ENCODE assay signal across 2 cellular contexts in the genomic region with DNA sequence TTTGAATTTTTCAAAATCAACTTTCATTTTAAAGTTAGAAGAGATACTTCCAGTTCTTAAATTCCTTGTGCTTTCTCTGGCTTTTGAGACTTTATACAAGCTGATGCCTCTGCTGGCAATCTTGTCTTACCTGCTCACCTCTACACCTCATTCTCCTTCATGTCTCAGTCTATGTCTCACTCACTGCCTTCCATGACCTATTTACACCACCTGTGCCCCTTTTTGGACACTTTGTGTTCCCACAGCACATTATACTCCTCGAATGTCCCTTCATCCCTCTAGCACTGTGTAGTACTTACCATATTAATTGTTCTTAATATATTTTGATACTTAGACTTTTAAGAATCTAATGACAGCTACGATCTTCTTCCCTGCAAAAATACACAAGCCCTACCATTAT.
TF ChIP-seq lines count a peak whose summit lies in the region.

No MANE protein-coding gene starts in this region.

TF ChIP-seq in HepG2, 621 proteins besides CTCF, POLR2A, EP300 and RAD21:
- TF ChIP-seq ZNF891 (CRISPR knock-in tag; IDR thresholded peaks at IDR 0.05) (no peak), HOXD1 (CRISPR knock-in tag; IDR thresholded peaks at IDR 0.05) (no peak), ZNF619 (CRISPR knock-in tag; IDR thresholded peaks at IDR 0.05) (no peak), ELF1 (CRISPR knock-in tag; IDR thresholded peaks at IDR 0.05) (no peak), PHF21A (CRISPR knock-in tag; IDR thresholded peaks at IDR 0.05) (no peak), HOXA7 (CRISPR knock-in tag; IDR thresholded peaks at IDR 0.05) (no peak), ZNF329 (CRISPR knock-in tag; IDR thresholded peaks at IDR 0.05; ENCODE audit: low read depth) (no peak), PHB2 (IDR thresholded peaks at IDR 0.05; ENCODE audit: partially characterized antibody) (no peak), ISL2 (CRISPR knock-in tag; IDR thresholded peaks at IDR 0.05) (no peak), ZNF501 (CRISPR knock-in tag; IDR thresholded peaks at IDR 0.05) (no peak), SMAD1 (CRISPR knock-in tag; IDR thresholded peaks at IDR 0.05; ENCODE audit: borderline replicate concordance, low read depth) (no peak), POLR2G (IDR thresholded peaks at IDR 0.05; ENCODE audit: low read depth, low read length) (no peak), GLI4 (CRISPR knock-in tag; IDR thresholded peaks at IDR 0.05; ENCODE audit: borderline replicate concordance) (no peak), ZSCAN9 (CRISPR knock-in tag; IDR thresholded peaks at IDR 0.05; ENCODE audit: borderline replicate concordance) (no peak), ZFP36L1 (CRISPR knock-in tag; IDR thresholded peaks at IDR 0.05) (no peak), ZNF607 (CRISPR knock-in tag; IDR thresholded peaks at IDR 0.05; ENCODE audit: borderline replicate concordance) (no peak), ATF1 (CRISPR knock-in tag; IDR thresholded peaks at IDR 0.05) (no peak), NFE2L2 (IDR thresholded peaks at IDR 0.05; ENCODE audit: low read length) (no peak)
- TF ChIP-seq, protein P1, sequence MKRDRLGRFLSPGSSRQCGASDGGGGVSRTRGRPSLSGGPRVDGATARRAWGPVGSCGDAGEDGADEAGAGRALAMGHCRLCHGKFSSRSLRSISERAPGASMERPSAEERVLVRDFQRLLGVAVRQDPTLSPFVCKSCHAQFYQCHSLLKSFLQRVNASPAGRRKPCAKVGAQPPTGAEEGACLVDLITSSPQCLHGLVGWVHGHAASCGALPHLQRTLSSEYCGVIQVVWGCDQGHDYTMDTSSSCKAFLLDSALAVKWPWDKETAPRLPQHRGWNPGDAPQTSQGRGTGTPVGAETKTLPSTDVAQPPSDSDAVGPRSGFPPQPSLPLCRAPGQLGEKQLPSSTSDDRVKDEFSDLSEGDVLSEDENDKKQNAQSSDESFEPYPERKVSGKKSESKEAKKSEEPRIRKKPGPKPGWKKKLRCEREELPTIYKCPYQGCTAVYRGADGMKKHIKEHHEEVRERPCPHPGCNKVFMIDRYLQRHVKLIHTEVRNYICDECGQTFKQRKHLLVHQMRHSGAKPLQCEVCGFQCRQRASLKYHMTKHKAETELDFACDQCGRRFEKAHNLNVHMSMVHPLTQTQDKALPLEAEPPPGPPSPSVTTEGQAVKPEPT (CRISPR knock-in tag; IDR thresholded peaks at IDR 0.05; ENCODE audit: low read depth), result no peak
- TF ChIP-seq, protein P2, sequence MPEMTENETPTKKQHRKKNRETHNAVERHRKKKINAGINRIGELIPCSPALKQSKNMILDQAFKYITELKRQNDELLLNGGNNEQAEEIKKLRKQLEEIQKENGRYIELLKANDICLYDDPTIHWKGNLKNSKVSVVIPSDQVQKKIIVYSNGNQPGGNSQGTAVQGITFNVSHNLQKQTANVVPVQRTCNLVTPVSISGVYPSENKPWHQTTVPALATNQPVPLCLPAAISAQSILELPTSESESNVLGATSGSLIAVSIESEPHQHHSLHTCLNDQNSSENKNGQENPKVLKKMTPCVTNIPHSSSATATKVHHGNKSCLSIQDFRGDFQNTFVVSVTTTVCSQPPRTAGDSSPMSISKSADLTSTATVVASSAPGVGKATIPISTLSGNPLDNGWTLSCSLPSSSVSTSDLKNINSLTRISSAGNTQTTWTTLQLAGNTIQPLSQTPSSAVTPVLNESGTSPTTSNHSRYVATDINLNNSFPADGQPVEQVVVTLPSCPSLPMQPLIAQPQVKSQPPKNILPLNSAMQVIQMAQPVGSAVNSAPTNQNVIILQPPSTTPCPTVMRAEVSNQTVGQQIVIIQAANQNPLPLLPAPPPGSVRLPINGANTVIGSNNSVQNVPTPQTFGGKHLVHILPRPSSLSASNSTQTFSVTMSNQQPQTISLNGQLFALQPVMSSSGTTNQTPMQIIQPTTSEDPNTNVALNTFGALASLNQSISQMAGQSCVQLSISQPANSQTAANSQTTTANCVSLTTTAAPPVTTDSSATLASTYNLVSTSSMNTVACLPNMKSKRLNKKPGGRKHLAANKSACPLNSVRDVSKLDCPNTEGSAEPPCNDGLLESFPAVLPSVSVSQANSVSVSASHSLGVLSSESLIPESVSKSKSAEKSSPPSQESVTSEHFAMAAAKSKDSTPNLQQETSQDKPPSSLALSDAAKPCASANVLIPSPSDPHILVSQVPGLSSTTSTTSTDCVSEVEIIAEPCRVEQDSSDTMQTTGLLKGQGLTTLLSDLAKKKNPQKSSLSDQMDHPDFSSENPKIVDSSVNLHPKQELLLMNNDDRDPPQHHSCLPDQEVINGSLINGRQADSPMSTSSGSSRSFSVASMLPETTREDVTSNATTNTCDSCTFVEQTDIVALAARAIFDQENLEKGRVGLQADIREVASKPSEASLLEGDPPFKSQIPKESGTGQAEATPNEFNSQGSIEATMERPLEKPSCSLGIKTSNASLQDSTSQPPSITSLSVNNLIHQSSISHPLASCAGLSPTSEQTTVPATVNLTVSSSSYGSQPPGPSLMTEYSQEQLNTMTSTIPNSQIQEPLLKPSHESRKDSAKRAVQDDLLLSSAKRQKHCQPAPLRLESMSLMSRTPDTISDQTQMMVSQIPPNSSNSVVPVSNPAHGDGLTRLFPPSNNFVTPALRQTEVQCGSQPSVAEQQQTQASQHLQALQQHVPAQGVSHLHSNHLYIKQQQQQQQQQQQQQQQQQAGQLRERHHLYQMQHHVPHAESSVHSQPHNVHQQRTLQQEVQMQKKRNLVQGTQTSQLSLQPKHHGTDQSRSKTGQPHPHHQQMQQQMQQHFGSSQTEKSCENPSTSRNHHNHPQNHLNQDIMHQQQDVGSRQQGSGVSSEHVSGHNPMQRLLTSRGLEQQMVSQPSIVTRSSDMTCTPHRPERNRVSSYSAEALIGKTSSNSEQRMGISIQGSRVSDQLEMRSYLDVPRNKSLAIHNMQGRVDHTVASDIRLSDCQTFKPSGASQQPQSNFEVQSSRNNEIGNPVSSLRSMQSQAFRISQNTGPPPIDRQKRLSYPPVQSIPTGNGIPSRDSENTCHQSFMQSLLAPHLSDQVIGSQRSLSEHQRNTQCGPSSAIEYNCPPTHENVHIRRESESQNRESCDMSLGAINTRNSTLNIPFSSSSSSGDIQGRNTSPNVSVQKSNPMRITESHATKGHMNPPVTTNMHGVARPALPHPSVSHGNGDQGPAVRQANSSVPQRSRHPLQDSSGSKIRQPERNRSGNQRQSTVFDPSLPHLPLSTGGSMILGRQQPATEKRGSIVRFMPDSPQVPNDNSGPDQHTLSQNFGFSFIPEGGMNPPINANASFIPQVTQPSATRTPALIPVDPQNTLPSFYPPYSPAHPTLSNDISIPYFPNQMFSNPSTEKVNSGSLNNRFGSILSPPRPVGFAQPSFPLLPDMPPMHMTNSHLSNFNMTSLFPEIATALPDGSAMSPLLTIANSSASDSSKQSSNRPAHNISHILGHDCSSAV (CRISPR knock-in tag; IDR thresholded peaks at IDR 0.05; ENCODE audit: borderline replicate concordance), result no peak

TF ChIP-seq in GM12878, 131 proteins besides CTCF, POLR2A, EP300 and RAD21:
- TF ChIP-seq NRF1 (conservative IDR thresholded peaks at IDR 0.05; ENCODE audit: low read depth, low read length), result no peak
- TF ChIP-seq ZZZ3 (IDR thresholded peaks at IDR 0.05; ENCODE audit: control insufficient read depth, insufficient read length, low read depth), result no peak
- no peak for TF ChIP-seq CBFB (IDR thresholded peaks at IDR 0.05; ENCODE audit: low read depth)
- TF ChIP-seq TAF1 (IDR thresholded peaks at IDR 0.05; ENCODE audit: borderline replicate concordance, low read depth, low read length), result no peak
- no peak for TF ChIP-seq STAT1 (conservative IDR thresholded peaks at IDR 0.05)
- TF ChIP-seq JUND (IDR thresholded peaks at IDR 0.05; ENCODE audit: low read depth, low read length), result no peak
- no peak for TF ChIP-seq FOXM1 (IDR thresholded peaks at IDR 0.05; ENCODE audit: low read depth, low read length)
- TF ChIP-seq NFIC (IDR thresholded peaks at IDR 0.05; ENCODE audit: low read depth, low read length), result no peak
- TF ChIP-seq, protein P3, sequence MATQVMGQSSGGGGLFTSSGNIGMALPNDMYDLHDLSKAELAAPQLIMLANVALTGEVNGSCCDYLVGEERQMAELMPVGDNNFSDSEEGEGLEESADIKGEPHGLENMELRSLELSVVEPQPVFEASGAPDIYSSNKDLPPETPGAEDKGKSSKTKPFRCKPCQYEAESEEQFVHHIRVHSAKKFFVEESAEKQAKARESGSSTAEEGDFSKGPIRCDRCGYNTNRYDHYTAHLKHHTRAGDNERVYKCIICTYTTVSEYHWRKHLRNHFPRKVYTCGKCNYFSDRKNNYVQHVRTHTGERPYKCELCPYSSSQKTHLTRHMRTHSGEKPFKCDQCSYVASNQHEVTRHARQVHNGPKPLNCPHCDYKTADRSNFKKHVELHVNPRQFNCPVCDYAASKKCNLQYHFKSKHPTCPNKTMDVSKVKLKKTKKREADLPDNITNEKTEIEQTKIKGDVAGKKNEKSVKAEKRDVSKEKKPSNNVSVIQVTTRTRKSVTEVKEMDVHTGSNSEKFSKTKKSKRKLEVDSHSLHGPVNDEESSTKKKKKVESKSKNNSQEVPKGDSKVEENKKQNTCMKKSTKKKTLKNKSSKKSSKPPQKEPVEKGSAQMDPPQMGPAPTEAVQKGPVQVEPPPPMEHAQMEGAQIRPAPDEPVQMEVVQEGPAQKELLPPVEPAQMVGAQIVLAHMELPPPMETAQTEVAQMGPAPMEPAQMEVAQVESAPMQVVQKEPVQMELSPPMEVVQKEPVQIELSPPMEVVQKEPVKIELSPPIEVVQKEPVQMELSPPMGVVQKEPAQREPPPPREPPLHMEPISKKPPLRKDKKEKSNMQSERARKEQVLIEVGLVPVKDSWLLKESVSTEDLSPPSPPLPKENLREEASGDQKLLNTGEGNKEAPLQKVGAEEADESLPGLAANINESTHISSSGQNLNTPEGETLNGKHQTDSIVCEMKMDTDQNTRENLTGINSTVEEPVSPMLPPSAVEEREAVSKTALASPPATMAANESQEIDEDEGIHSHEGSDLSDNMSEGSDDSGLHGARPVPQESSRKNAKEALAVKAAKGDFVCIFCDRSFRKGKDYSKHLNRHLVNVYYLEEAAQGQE (IDR thresholded peaks at IDR 0.05; ENCODE audit: low read depth, low read length), result no peak
- TF ChIP-seq, protein P4, sequence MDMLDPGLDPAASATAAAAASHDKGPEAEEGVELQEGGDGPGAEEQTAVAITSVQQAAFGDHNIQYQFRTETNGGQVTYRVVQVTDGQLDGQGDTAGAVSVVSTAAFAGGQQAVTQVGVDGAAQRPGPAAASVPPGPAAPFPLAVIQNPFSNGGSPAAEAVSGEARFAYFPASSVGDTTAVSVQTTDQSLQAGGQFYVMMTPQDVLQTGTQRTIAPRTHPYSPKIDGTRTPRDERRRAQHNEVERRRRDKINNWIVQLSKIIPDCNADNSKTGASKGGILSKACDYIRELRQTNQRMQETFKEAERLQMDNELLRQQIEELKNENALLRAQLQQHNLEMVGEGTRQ (IDR thresholded peaks at IDR 0.05; ENCODE audit: borderline replicate concordance, low read depth, low read length), result no peak
- no peak for TF ChIP-seq ZNF207 (IDR thresholded peaks at IDR 0.05; ENCODE audit: borderline replicate concordance)
